Comparison of ENCODE assay signal across 8 cellular contexts in the genomic region with DNA sequence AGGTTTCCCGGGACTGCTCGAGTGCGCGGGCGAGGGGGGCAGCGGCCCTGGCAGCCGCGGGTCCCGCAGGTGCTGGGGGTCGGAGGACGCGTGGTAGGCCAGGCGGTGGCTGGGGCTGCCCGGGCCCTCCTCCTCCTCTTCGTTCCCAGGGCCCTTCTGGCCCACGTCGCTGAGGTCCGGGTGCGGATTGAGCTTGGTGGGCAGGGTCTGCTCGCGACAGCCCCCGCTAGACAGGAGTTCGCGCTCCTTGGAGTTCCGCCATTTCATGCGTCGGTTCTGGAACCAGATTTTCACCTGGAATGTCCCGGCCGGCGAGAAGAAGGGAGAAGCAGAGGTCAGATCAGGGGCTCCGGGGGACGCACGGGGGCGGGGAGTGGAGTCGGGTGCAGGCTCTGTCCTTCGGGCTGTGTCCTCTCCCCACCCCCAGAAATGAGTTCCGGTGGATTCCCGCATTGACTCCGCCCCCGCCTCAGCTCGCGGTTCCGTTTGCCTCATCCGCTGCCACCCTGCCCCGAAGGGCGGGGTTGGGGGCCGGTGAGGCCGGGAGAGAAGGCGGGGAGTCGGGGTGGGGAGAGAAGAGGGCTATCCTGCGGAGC.
DNase-seq lines count a peak whose midpoint lies in the region; ATAC-seq and TF ChIP-seq lines count a peak whose summit lies in the region.

No MANE protein-coding gene starts in this region.

- in situ Hi-C loops in GM13977 (cut with MboI; ENCODE audit: low pct_unique_long_range_greater_than_20kb, low sequenced_read_pairs, unreplicated experiment) = loop anchor here (25.0 kb wide), 1 partner anchor 456 kb away; no protein-coding TSS in a partner anchor

- DNase-seq in GM13977 (ENCODE audit: low spot score) = peak; percentile 51
- DNase-seq in T-helper 22 cell (ENCODE audit: low read depth) = peak; percentile 25
- DNase-seq in effector CD8-positive, alpha-beta T cell (lab: John Stamatoyannopoulos, UW) = peak; percentile 17
- DNase-seq in stimulated activated CD4-positive, alpha-beta T cell treated with anti-CD3 and anti-CD28 coated beads, Interleukin-12 subunit alpha, Interleukin-12 subunit beta, amount 100 ng/mL, for 4 hours = peak; percentile 46

- ATAC-seq in GM21423 (IDR thresholded peaks at IDR 0.05; ENCODE audit: unreplicated experiment) (no peak), HG03095 (IDR thresholded peaks at IDR 0.05; ENCODE audit: unreplicated experiment) (no peak), HG03469 (IDR thresholded peaks at IDR 0.05; ENCODE audit: unreplicated experiment) (no peak), GM21723 (IDR thresholded peaks at IDR 0.05; ENCODE audit: unreplicated experiment) (no peak)

- TF ChIP-seq CTCF in GM13977 (IDR thresholded peaks at IDR 0.05; ENCODE audit: extremely low read depth, insufficient read depth, missing control alignments) = no peak
